10 cellular contexts compared by ENCODE assay signal in the genomic region with DNA sequence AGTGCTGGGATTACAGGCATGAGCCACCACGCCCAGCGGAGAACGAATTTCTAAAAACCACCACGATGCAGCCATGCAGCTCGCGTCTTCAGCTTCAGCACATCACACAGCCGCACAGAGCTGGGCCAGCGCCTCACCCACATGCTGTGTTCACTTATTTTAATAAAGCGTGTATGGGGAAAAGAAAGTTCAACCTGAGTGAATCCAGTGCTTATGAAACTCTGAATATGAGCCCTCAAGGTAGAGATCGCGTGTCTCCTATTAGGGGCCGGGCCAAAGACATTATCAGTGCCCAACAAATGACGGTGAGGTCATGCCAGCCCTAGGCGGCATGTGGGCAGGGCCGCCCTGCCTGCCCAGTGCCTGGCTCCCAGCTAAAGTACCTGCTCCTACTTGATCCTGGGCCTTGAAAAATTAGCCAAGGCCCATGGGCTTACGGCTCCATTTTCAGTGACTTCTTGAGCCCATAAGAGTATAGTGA. TPM values are rescaled to one million over a fixed set of nuclear protein-coding genes. Genes with fewer than 3 reads are reported as not detected.
DNase-seq lines count a peak whose midpoint lies in the region; ATAC-seq and TF ChIP-seq lines count a peak whose summit lies in the region.
"Had no signal": no experiment of that assay in that cellular context is flagged by ENCODE, and none has a peak within 500 bp of the region (broad histone marks: within the 10 kb centered on the region; RNA-seq: fewer than 3 reads in every experiment).

No MANE protein-coding gene starts in this region.

- peak overlapping the region; percentile 83 for H3K27ac ChIP-seq in RWPE1

- no peak for TF ChIP-seq CTCF in RWPE1 (conservative IDR thresholded peaks at IDR 0.05; ENCODE audit: low read depth)

- no peaks in the 10 kb centered on the region for H3K9me3 Mint-ChIP-seq in activated naive CD8-positive, alpha-beta T cell treated with anti-CD3 and anti-CD28 coated beads, Interleukin-2, amount 50 U/mL, for 24 hours
- no peaks in the 10 kb centered on the region for H3K9me3 Mint-ChIP-seq in activated naive CD8-positive, alpha-beta T cell treated with anti-CD3 and anti-CD28 coated beads for 36 hours
- no peaks in the 10 kb centered on the region for H3K9me3 Mint-ChIP-seq in activated CD4-positive, alpha-beta T cell treated with anti-CD3 and anti-CD28 coated beads, Interleukin-2, amount 10 ng/mL, durations not matched to agents 24 days and 14 days
- no peaks in the 10 kb centered on the region for H3K9me3 Mint-ChIP-seq in activated CD4-positive, alpha-beta memory T cell treated with anti-CD3 and anti-CD28 coated beads, Interleukin-2, amount 10 ng/mL, durations not matched to agents 7 days and 5 days

- POLR2A ChIA-PET in RWPE1 (lab: Yijun Ruan, JAX; ENCODE audit: low non-redundant PET) = no interaction called here
- POLR2A ChIA-PET in activated CD4-positive, alpha-beta memory T cell treated with anti-CD3 and anti-CD28 coated beads, Interleukin-2, amount 10 ng/mL, durations not matched to agents 7 days and 5 days (lab: Charles Lee) = no interaction called here

- no peaks in the 10 kb centered on the region for H3K36me3 Mint-ChIP-seq in activated naive CD8-positive, alpha-beta T cell treated with anti-CD3 and anti-CD28 coated beads, Interleukin-2, amount 50 U/mL, for 24 hours (ENCODE audit: low read depth)
- H3K36me3 Mint-ChIP-seq in activated naive CD8-positive, alpha-beta T cell treated with anti-CD3 and anti-CD28 coated beads for 36 hours = no peaks in the 10 kb centered on the region
- H3K36me3 Mint-ChIP-seq in activated CD4-positive, alpha-beta T cell treated with anti-CD3 and anti-CD28 coated beads, Interleukin-2, amount 10 ng/mL, durations not matched to agents 24 days and 14 days (ENCODE audit: low read depth) = no peaks in the 10 kb centered on the region
- H3K36me3 Mint-ChIP-seq in activated CD4-positive, alpha-beta memory T cell treated with anti-CD3 and anti-CD28 coated beads, Interleukin-2, amount 10 ng/mL, durations not matched to agents 7 days and 5 days (ENCODE audit: low read depth) = no peaks in the 10 kb centered on the region

- H3K4me3 Mint-ChIP-seq in activated naive CD8-positive, alpha-beta T cell treated with anti-CD3 and anti-CD28 coated beads, Interleukin-2, amount 50 U/mL, for 24 hours = no peak overlapping the region
- H3K4me3 Mint-ChIP-seq in activated naive CD8-positive, alpha-beta T cell treated with anti-CD3 and anti-CD28 coated beads for 36 hours = no peak overlapping the region
- H3K4me3 Mint-ChIP-seq in activated CD4-positive, alpha-beta T cell treated with anti-CD3 and anti-CD28 coated beads, Interleukin-2, amount 10 ng/mL, durations not matched to agents 24 days and 14 days = no peak overlapping the region
- H3K4me3 Mint-ChIP-seq in activated CD4-positive, alpha-beta memory T cell treated with anti-CD3 and anti-CD28 coated beads, Interleukin-2, amount 10 ng/mL, durations not matched to agents 7 days and 5 days = no peak overlapping the region

- in situ Hi-C loops in ACHN (cut with HindIII; ENCODE audit: low pct_ligation_motif_present, low pct_unique_long_range_greater_than_20kb, low sequenced_read_pairs) = no loop called here

- DNase-seq in activated naive CD8-positive, alpha-beta T cell treated with anti-CD3 and anti-CD28 coated beads, Interleukin-2, amount 50 U/mL, for 24 hours = no peak
- no peak for DNase-seq in activated naive CD8-positive, alpha-beta T cell treated with anti-CD3 and anti-CD28 coated beads for 36 hours
- peak; percentile 64 for DNase-seq in RWPE1 (ENCODE audit: low spot score)
- DNase-seq in activated CD4-positive, alpha-beta T cell treated with anti-CD3 and anti-CD28 coated beads, Interleukin-2, amount 10 ng/mL, durations not matched to agents 24 days and 14 days = no peak
- no peak for DNase-seq in activated CD4-positive, alpha-beta memory T cell treated with anti-CD3 and anti-CD28 coated beads, Interleukin-2, amount 10 ng/mL, durations not matched to agents 7 days and 5 days
- DNase-seq in ACHN = no peak
- no peak for DNase-seq in central memory CD4-positive, alpha-beta T cell
- DNase-seq: activated T-cell treated with anti-CD3 and anti-CD28 coated beads, Interleukin-2, amount 50 U/mL, for 1 hour; effector CD4-positive, alpha-beta T cell had no signal

- intact Hi-C loops in activated CD4-positive, alpha-beta T cell treated with anti-CD3 and anti-CD28 coated beads, Interleukin-2, amount 10 ng/mL, durations not matched to agents 24 days and 14 days (cut with micrococcal nuclease) = no loop called here

- peak; percentile 23 for ATAC-seq in activated naive CD8-positive, alpha-beta T cell treated with anti-CD3 and anti-CD28 coated beads, Interleukin-2, amount 50 U/mL, for 24 hours
- peak; percentile 61 for ATAC-seq in HG02943 (IDR thresholded peaks at IDR 0.05; ENCODE audit: low read depth, unreplicated experiment)

- peaks cover 25% of the 10 kb centered on the region for H3K27me3 Mint-ChIP-seq in activated naive CD8-positive, alpha-beta T cell treated with anti-CD3 and anti-CD28 coated beads, Interleukin-2, amount 50 U/mL, for 24 hours
- peaks cover 42% of the 10 kb centered on the region for H3K27me3 Mint-ChIP-seq in activated naive CD8-positive, alpha-beta T cell treated with anti-CD3 and anti-CD28 coated beads for 36 hours
- peaks cover 8% of the 10 kb centered on the region for H3K27me3 Mint-ChIP-seq in activated CD4-positive, alpha-beta T cell treated with anti-CD3 and anti-CD28 coated beads, Interleukin-2, amount 10 ng/mL, durations not matched to agents 24 days and 14 days
- H3K27me3 Mint-ChIP-seq in activated CD4-positive, alpha-beta memory T cell treated with anti-CD3 and anti-CD28 coated beads, Interleukin-2, amount 10 ng/mL, durations not matched to agents 7 days and 5 days = peaks cover 4% of the 10 kb centered on the region

- no peak overlapping the region for H3K27ac Mint-ChIP-seq in activated naive CD8-positive, alpha-beta T cell treated with anti-CD3 and anti-CD28 coated beads, Interleukin-2, amount 50 U/mL, for 24 hours
- no peak overlapping the region for H3K27ac Mint-ChIP-seq in activated naive CD8-positive, alpha-beta T cell treated with anti-CD3 and anti-CD28 coated beads for 36 hours
- no peak overlapping the region for H3K27ac Mint-ChIP-seq in activated CD4-positive, alpha-beta T cell treated with anti-CD3 and anti-CD28 coated beads, Interleukin-2, amount 10 ng/mL, durations not matched to agents 24 days and 14 days
- H3K27ac Mint-ChIP-seq in activated CD4-positive, alpha-beta memory T cell treated with anti-CD3 and anti-CD28 coated beads, Interleukin-2, amount 10 ng/mL, durations not matched to agents 7 days and 5 days = no peak overlapping the region

- peaks cover 43% of the 10 kb centered on the region for H3K4me1 Mint-ChIP-seq in activated naive CD8-positive, alpha-beta T cell treated with anti-CD3 and anti-CD28 coated beads, Interleukin-2, amount 50 U/mL, for 24 hours
- peaks cover 38% of the 10 kb centered on the region for H3K4me1 Mint-ChIP-seq in activated naive CD8-positive, alpha-beta T cell treated with anti-CD3 and anti-CD28 coated beads for 36 hours
- H3K4me1 Mint-ChIP-seq in activated CD4-positive, alpha-beta T cell treated with anti-CD3 and anti-CD28 coated beads, Interleukin-2, amount 10 ng/mL, durations not matched to agents 24 days and 14 days = peaks cover 31% of the 10 kb centered on the region
- peaks cover 26% of the 10 kb centered on the region for H3K4me1 Mint-ChIP-seq in activated CD4-positive, alpha-beta memory T cell treated with anti-CD3 and anti-CD28 coated beads, Interleukin-2, amount 10 ng/mL, durations not matched to agents 7 days and 5 days

- CTCF ChIA-PET in RWPE1 (lab: Yijun Ruan, JAX) = interaction anchor here (0.6 to 1.1 kb wide), 3 partner anchors 13 to 131 kb away, joined by 3 read pairs; no protein-coding TSS in a partner anchor
- CTCF ChIA-PET in activated CD4-positive, alpha-beta memory T cell treated with anti-CD3 and anti-CD28 coated beads, Interleukin-2, amount 10 ng/mL, durations not matched to agents 7 days and 5 days (lab: Charles Lee) = no interaction called here

RNA-seq across cellular contexts. Expression of gene SPRED2, which starts 44.3 kb away (rescaled TPM):
- total RNA-seq in activated naive CD8-positive, alpha-beta T cell treated with anti-CD3 and anti-CD28 coated beads for 36 hours = 1 to 10 TPM; 9.5 to 9.7 TPM
- 7.7 and 9.2 TPM in 2 replicates for total RNA-seq in activated CD4-positive, alpha-beta T cell treated with anti-CD3 and anti-CD28 coated beads, Interleukin-2, amount 10 ng/mL, durations not matched to agents 24 days and 14 days
- 10 to 100 TPM; 12.2 to 12.6 TPM for total RNA-seq in activated CD4-positive, alpha-beta memory T cell treated with anti-CD3 and anti-CD28 coated beads, Interleukin-2, amount 10 ng/mL, durations not matched to agents 7 days and 5 days
